In genomic region chr4:602559-602942, GRCh38 we compare ENCODE assay signal across 10 cellular contexts.
DNase-seq lines count a peak whose midpoint lies in the region; ATAC-seq and TF ChIP-seq lines count a peak whose summit lies in the region.
"Had no signal": no experiment of that assay in that cellular context is flagged by ENCODE, and none has a peak within 500 bp of the region (broad histone marks: within the 10 kb centered on the region; RNA-seq: fewer than 3 reads in every experiment).

No MANE protein-coding gene starts in this region.

- H3K4me3 ChIP-seq in iPS DF 6.9 (ENCODE audit: low read length): no peak overlapping the region
- H3K4me3 ChIP-seq: SJSA1 had no signal

- H3K27me3 ChIP-seq in iPS DF 6.9 (ENCODE audit: control insufficient read depth, insufficient read depth, low read length): no peaks in the 10 kb centered on the region
- H3K27me3 ChIP-seq: SJSA1 had no signal

- no peaks in the 10 kb centered on the region for H3K36me3 ChIP-seq in iPS DF 6.9 (ENCODE audit: control insufficient read depth, insufficient read depth, low read length)
- H3K36me3 ChIP-seq: neutrophil, SJSA1 had no signal

- no peaks in the 10 kb centered on the region for H3K4me1 ChIP-seq in iPS DF 6.9 (ENCODE audit: control insufficient read depth, insufficient read depth, low read length)
- H3K4me1 ChIP-seq: SJSA1 had no signal

- no peaks in the 10 kb centered on the region for H3K9me3 ChIP-seq in iPS DF 6.9 (ENCODE audit: control insufficient read depth, insufficient read depth, low read length)
- H3K9me3 ChIP-seq: neutrophil, SJSA1 had no signal

- no CpG with 5 or more reads among the region's 8 CpGs for WGBS in iPS DF 6.9 (ENCODE audit: insufficient coverage, insufficient read length)

- peak; percentile 51 for DNase-seq in NCI-H2196 treated with DMSO at 0.1 percent for 48 hours (lab: John Stamatoyannopoulos, UW; ENCODE audit: unreplicated experiment)
- peak; percentile 86 to 88 for DNase-seq in activated T-cell treated with anti-CD3 and anti-CD28 coated beads, Interleukin-2, amount 50 U/mL, for 48 hours
- DNase-seq in iPS DF 6.9 (ENCODE audit: low read depth, low spot score): peak; percentile 87
- peak; percentile 65 for DNase-seq in stimulated activated CD4-positive, alpha-beta T cell treated with anti-CD3 and anti-CD28 coated beads, Interleukin-4, amount 100 ng/mL, for 24 hours
- DNase-seq in AG08396 (ENCODE audit: low spot score): no peak

- peak; percentile 37; the same call in 1 of the 2 replicates for TF ChIP-seq CTCF in GM12874 (IDR thresholded peaks at IDR 0.05; ENCODE audit: insufficient read depth, low read depth, low read length)

- ATAC-seq in GM21529 (IDR thresholded peaks at IDR 0.05; ENCODE audit: unreplicated experiment) (no peak), GM21576 (IDR thresholded peaks at IDR 0.05; ENCODE audit: unreplicated experiment) (no peak)

- no peak overlapping the region for H3K27ac ChIP-seq in iPS DF 6.9 (ENCODE audit: low read length)
- H3K27ac ChIP-seq: neutrophil, SJSA1 had no signal
